In genomic region chr7:13489386-13489785, GRCh38 we compare ENCODE assay signal across 20 cellular contexts.
A peak's percentile ranks its signal among the peaks of the same experiment; 100 is the strongest.
DNase-seq lines count a peak whose midpoint lies in the region; ATAC-seq, FAIRE-seq and TF ChIP-seq lines count a peak whose summit lies in the region.
"Had no signal": no experiment of that assay in that cellular context is flagged by ENCODE, and none has a peak within 500 bp of the region (broad histone marks: within the 10 kb centered on the region; RNA-seq: fewer than 3 reads in every experiment).

No MANE protein-coding gene starts in this region.

- H3K4me1 ChIP-seq in SJCRH30: 0 out of 2 replicates have a peak, but pooled peaks cover 6% of the 10 kb centered on the region
- H3K4me1 ChIP-seq in kidney (ENCODE audit: control insufficient read depth in 1 of 2, insufficient read depth in 1 of 2, low read depth in 1 of 2, low read length in 2 of 2): no peaks in the 10 kb centered on the region
- no peaks in the 10 kb centered on the region for H3K4me1 ChIP-seq in spleen
- H3K4me1 ChIP-seq: Caco-2, HAP-1 had no signal

- H3K4me3 ChIP-seq in SJCRH30 (no peak overlapping the region), WERI-Rb-1 (ENCODE audit: low read depth, low read length) (no peak overlapping the region), kidney (ENCODE audit: low read length in 2 of 2) (no peak overlapping the region), spleen (no peak overlapping the region)
- H3K4me3 ChIP-seq: GM12878, HAP-1 had no signal

- no peak for TF ChIP-seq CTCF in WERI-Rb-1 (IDR thresholded peaks at IDR 0.05; ENCODE audit: low read depth, low read length)
- TF ChIP-seq CTCF in kidney (IDR thresholded peaks at IDR 0.05; ENCODE audit: borderline replicate concordance, extremely low read depth, insufficient read depth): no peak
- no peak for TF ChIP-seq CTCF in spleen (IDR thresholded peaks at IDR 0.05 in 8 of 11, conservative IDR thresholded peaks at IDR 0.05 in 3 of 11)
- no peak for TF ChIP-seq CTCF in CD4-positive, alpha-beta T cell (IDR thresholded peaks at IDR 0.05)

- H3K36me3 ChIP-seq in SJCRH30: no peaks in the 10 kb centered on the region
- H3K36me3 ChIP-seq in WERI-Rb-1: no peaks in the 10 kb centered on the region
- H3K36me3 ChIP-seq in kidney (ENCODE audit: control insufficient read depth in 1 of 2, insufficient read depth in 2 of 2, low read length in 2 of 2): no peaks in the 10 kb centered on the region
- no peaks in the 10 kb centered on the region for H3K36me3 ChIP-seq in spleen
- H3K36me3 ChIP-seq: HAP-1 had no signal

- no peak for FAIRE-seq in kidney (lab: Jason Lieb, UNC)
- FAIRE-seq: GM12878, GM19239, H54 had no signal

- H3K27me3 ChIP-seq in SJCRH30 (no peaks in the 10 kb centered on the region), WERI-Rb-1 (ENCODE audit: insufficient read depth, low read depth, severe bottlenecking) (no peaks in the 10 kb centered on the region), spleen (replicated peaks in 1 of 7) (no peaks in the 10 kb centered on the region)
- no peaks in the 10 kb centered on the region for H3K27me3 ChIP-seq in CD4-positive, alpha-beta T cell (ENCODE audit: control insufficient read depth, insufficient read depth, low read length)

- 81 to 95% (median 90%) methylated on average over 6 of the region's 6 CpGs for WGBS in spleen, 5 donors

- no peaks in the 10 kb centered on the region for H3K27me3 Mint-ChIP-seq in CD4-positive, alpha-beta T cell

- POLR2A ChIA-PET in CD4-positive, alpha-beta T cell (lab: Charles Lee): no interaction called here

- TF ChIP-seq POLR2A in spleen (IDR thresholded peaks at IDR 0.05): no peak

- no peak overlapping the region for H3K27ac Mint-ChIP-seq in CD4-positive, alpha-beta T cell
- H3K27ac Mint-ChIP-seq: CD8-positive, alpha-beta T cell; HFFc6 had no signal

- ATAC-seq in CD4-positive, alpha-beta T cell (ENCODE audit: poor library complexity): no peak
- ATAC-seq: CD8-positive, alpha-beta T cell; GM12878 had no signal

- H3K36me3 Mint-ChIP-seq in CD4-positive, alpha-beta T cell (ENCODE audit: low read depth): no peaks in the 10 kb centered on the region
- H3K36me3 Mint-ChIP-seq: CD8-positive, alpha-beta T cell had no signal

- no peak overlapping the region for H3K9ac ChIP-seq in kidney (ENCODE audit: low read length in 2 of 2)

- no peaks in the 10 kb centered on the region for H3K4me1 Mint-ChIP-seq in CD4-positive, alpha-beta T cell (ENCODE audit: low read depth)

- peaks cover 11% of the 10 kb centered on the region for H3K9me3 Mint-ChIP-seq in CD4-positive, alpha-beta T cell
- H3K9me3 Mint-ChIP-seq: CD8-positive, alpha-beta T cell had no signal

- H3K4me3 Mint-ChIP-seq in CD4-positive, alpha-beta T cell: no peak overlapping the region
- H3K4me3 Mint-ChIP-seq: CD8-positive, alpha-beta T cell; HFFc6 had no signal

- H3K9me3 ChIP-seq in SJCRH30 (replicated peaks) (no peaks in the 10 kb centered on the region; the same call in 1 of the 2 replicates), WERI-Rb-1 (ENCODE audit: severe bottlenecking) (no peaks in the 10 kb centered on the region), kidney (ENCODE audit: control insufficient read depth in 1 of 2, low read length in 2 of 2) (no peaks in the 10 kb centered on the region), spleen (peaks cover 0 to 27% (median 3%) of the 10 kb centered on the region in 8 donors)
- no peaks in the 10 kb centered on the region for H3K9me3 ChIP-seq in CD4-positive, alpha-beta T cell (ENCODE audit: control insufficient read depth, low read length)
- H3K9me3 ChIP-seq: Caco-2, HAP-1 had no signal

- CTCF ChIA-PET in CD4-positive, alpha-beta T cell (lab: Charles Lee): no interaction called here

- intact Hi-C loops in kidney (cut with DNase I) (no loop called here), spleen (cut with DNase I; ENCODE audit: low total_unique reads) (no loop called here)
- intact Hi-C loops in CD4-positive, alpha-beta T cell (cut with DNase I, micrococcal nuclease): no loop called here

- no peak overlapping the region for H3K27ac ChIP-seq in SJCRH30
- no peak overlapping the region; the same call in 1 of the 2 replicates for H3K27ac ChIP-seq in WERI-Rb-1
- no peak overlapping the region for H3K27ac ChIP-seq in kidney (ENCODE audit: low read depth in 2 of 2, low read length in 2 of 2)
- H3K27ac ChIP-seq in spleen: no peak overlapping the region
- no peak overlapping the region for H3K27ac ChIP-seq in CD4-positive, alpha-beta T cell (ENCODE audit: low read depth, low read length)

- DNase-seq in SJCRH30: peak; percentile 57 to 60
- DNase-seq in WERI-Rb-1: peak; percentile 57
- DNase-seq in kidney: peak; percentile 29
- DNase-seq in spleen: peak; percentile 59
- DNase-seq in activated naive CD4-positive, alpha-beta T cell treated with Interleukin-2 at 50 U/mL for 16 hours: no peak
- no peak for DNase-seq in DMS153 treated with DMSO at 0.1 percent for 48 hours (lab: John Stamatoyannopoulos, UW; ENCODE audit: unreplicated experiment)
- no peak for DNase-seq in CD4-positive, alpha-beta T cell
- DNase-seq: C1 segment of cervical spinal cord; Caco-2; CD8-positive, alpha-beta T cell; DMS153; DMS79; EL; GDM1; GOT3; HFFc6 had no signal

Comparison
In these comparisons a context has a peak if more than half of its experiments do, and no peak if none do; other contexts are left out.
1. DNase-seq: peak in SJCRH30 (2 of 2), WERI-Rb-1 (single experiment), kidney (single experiment) and spleen (single experiment); none in activated naive CD4-positive, alpha-beta T cell treated with Interleukin-2 at 50 U/mL for 16 hours (single experiment), DMS153 treated with DMSO at 0.1 percent for 48 hours (single experiment) and CD4-positive, alpha-beta T cell (0 of 10).